ENCODE assay signal across 9 cellular contexts in genomic region chr9:94875300-94876063, GRCh38.
DNase-seq lines count a peak whose midpoint lies in the region; ATAC-seq and TF ChIP-seq lines count a peak whose summit lies in the region.
"Had no signal": no experiment of that assay in that cellular context is flagged by ENCODE, and none has a peak within 500 bp of the region (broad histone marks: within the 10 kb centered on the region; RNA-seq: fewer than 3 reads in every experiment).

No MANE protein-coding gene starts in this region.

- DNase-seq in GM10248 (ENCODE audit: extremely low spot score) (peak; percentile 44), chondrocyte (ENCODE audit: low spot score) (no peak), NCI-H128 (lab: John Stamatoyannopoulos, UW; ENCODE audit: unreplicated experiment) (no peak), NCI-H345 (lab: John Stamatoyannopoulos, UW) (no peak), foreskin fibroblast (no peak)
- DNase-seq in central memory CD4-positive, alpha-beta T cell = no peak

- no peaks in the 10 kb centered on the region for H3K36me3 Mint-ChIP-seq in chondrocyte (ENCODE audit: low read depth)

- no peaks in the 10 kb centered on the region for H3K9me3 Mint-ChIP-seq in chondrocyte (ENCODE audit: low read depth)
- H3K9me3 Mint-ChIP-seq: dendritic cell treated with granulocyte-macrophage colony-stimulating factor and Interleukin-4, amounts not matched to agents 40 ng/mL and 50 ng/mL, for 4 days had no signal

- no peak overlapping the region for H3K4me3 ChIP-seq in foreskin fibroblast (ENCODE audit: low read depth in 1 of 2, low read length in 2 of 2)

- H3K4me3 Mint-ChIP-seq in chondrocyte (ENCODE audit: unreplicated experiment) = no peak overlapping the region
- H3K4me3 Mint-ChIP-seq: dendritic cell treated with granulocyte-macrophage colony-stimulating factor and Interleukin-4, amounts not matched to agents 40 ng/mL and 50 ng/mL, for 4 days had no signal

- TF ChIP-seq CTCF in GM10248 (IDR thresholded peaks at IDR 0.05; ENCODE audit: control extremely low read depth, extremely low read depth, low read depth, missing control alignments) (no peak), chondrocyte (IDR thresholded peaks at IDR 0.05) (no peak), foreskin fibroblast (IDR thresholded peaks at IDR 0.05; ENCODE audit: low read depth, low read length) (no peak)

- H3K27me3 Mint-ChIP-seq in chondrocyte (ENCODE audit: low read depth) = no peaks in the 10 kb centered on the region
- H3K27me3 Mint-ChIP-seq: dendritic cell treated with granulocyte-macrophage colony-stimulating factor and Interleukin-4, amounts not matched to agents 40 ng/mL and 50 ng/mL, for 4 days had no signal

- H3K27ac Mint-ChIP-seq in chondrocyte (ENCODE audit: unreplicated experiment) = peak overlapping the region; percentile 79
- H3K27ac Mint-ChIP-seq: dendritic cell treated with granulocyte-macrophage colony-stimulating factor and Interleukin-4, amounts not matched to agents 40 ng/mL and 50 ng/mL, for 4 days had no signal

- H3K4me1 Mint-ChIP-seq in chondrocyte (ENCODE audit: low read depth) = peaks cover 77% of the 10 kb centered on the region

- POLR2A ChIA-PET in GM10248 (lab: Yijun Ruan, JAX) = interaction anchor here (0.6 kb wide), 1 partner anchor 12 kb away, joined by 7 read pairs; no protein-coding TSS in a partner anchor

- CTCF ChIA-PET in GM10248 (lab: Yijun Ruan, JAX) = interaction anchor here (1.1 kb wide), 1 partner anchor 71 kb away, joined by 3 read pairs; no protein-coding TSS in a partner anchor

- ATAC-seq in GM19438 (IDR thresholded peaks at IDR 0.05; ENCODE audit: low read depth, unreplicated experiment) = peak; percentile 77
- ATAC-seq in HG03064 (IDR thresholded peaks at IDR 0.05; ENCODE audit: low read depth, unreplicated experiment) = peak; percentile 88
